ENCODE assay signal across 21 cellular contexts in genomic region chr3:46300461-46300789, GRCh38. TPM values are rescaled to one million over a fixed set of nuclear protein-coding genes. Genes with fewer than 3 reads are reported as not detected.
DNase-seq lines count a peak whose midpoint lies in the region; ATAC-seq, FAIRE-seq and TF ChIP-seq lines count a peak whose summit lies in the region.
"Had no signal": no experiment of that assay in that cellular context is flagged by ENCODE, and none has a peak within 500 bp of the region (broad histone marks: within the 10 kb centered on the region; RNA-seq: fewer than 3 reads in every experiment).

No MANE protein-coding gene starts in this region.

- WGBS in K562 (ENCODE audit: insufficient coverage, low coverage, missing lambda C conversion rate): 1% methylated on average over 3 of the region's 3 CpGs

- CTCF ChIA-PET in K562 (lab: Yijun Ruan, JAX; ENCODE audit: low intra/inter-chr PET ratio): no interaction called here

- no peaks in the 10 kb centered on the region for H3K36me3 Mint-ChIP-seq in activated T-cell treated with anti-CD3 and anti-CD28 coated beads, Interleukin-2, amount 50 U/mL, for 24 hours (ENCODE audit: low read depth)
- no peaks in the 10 kb centered on the region for H3K36me3 Mint-ChIP-seq in activated T-cell treated with anti-CD3 and anti-CD28 coated beads, Interleukin-2, amount 50 U/mL, for 72 hours (ENCODE audit: insufficient read depth in 2 of 2)
- H3K36me3 Mint-ChIP-seq in stimulated activated memory B cell treated with anti-CD40 and anti-IgM and Interleukin-4, amounts not matched to agents 10 μg/mL and 1 μg/mL and 100 μg/mL, for 72 hours: no peaks in the 10 kb centered on the region
- H3K36me3 Mint-ChIP-seq in endothelial cell (ENCODE audit: low read depth, unreplicated experiment): peaks cover 4% of the 10 kb centered on the region

- H3K9me2 ChIP-seq in MM.1S (replicated peaks; ENCODE audit: insufficient read depth, low read length): no peaks in the 10 kb centered on the region

- no peaks in the 10 kb centered on the region for H4K20me1 ChIP-seq in MM.1S (ENCODE audit: insufficient read depth, low read length)
- no peaks in the 10 kb centered on the region for H4K20me1 ChIP-seq in K562 (replicated peaks; ENCODE audit: control insufficient read depth, insufficient read depth, low read length)

- H3F3A ChIP-seq in MM.1S (ENCODE audit: insufficient read depth, low read length): peaks cover 43% of the 10 kb centered on the region

- no peaks in the 10 kb centered on the region for H3K27me3 ChIP-seq in MM.1S (replicated peaks; ENCODE audit: insufficient read depth, low read length)
- H3K27me3 ChIP-seq in K562 (ENCODE audit: control insufficient read depth in 2 of 2, insufficient read depth in 2 of 2, low read length in 2 of 2): peaks cover 14 to 24% of the 10 kb centered on the region in 2 experiments; a peak in 4 of 5 replicates
- H3K27me3 ChIP-seq: adrenal gland, heart right ventricle, uterus had no signal

- H3K4me2 ChIP-seq in MM.1S (ENCODE audit: low read depth, low read length) (peak overlapping the region; percentile 33; the same call in 1 of the 2 replicates), K562 (ENCODE audit: insufficient read depth, low read length) (no peak overlapping the region)

- intact Hi-C loops in K562 (cut with micrococcal nuclease): no loop called here

- H3K9me3 ChIP-seq in MM.1S (replicated peaks; ENCODE audit: insufficient read depth, low read length) (no peaks in the 10 kb centered on the region), K562 (replicated peaks; ENCODE audit: control insufficient read depth, insufficient read depth, low read depth, low read length) (no peaks in the 10 kb centered on the region)
- H3K9me3 ChIP-seq: adrenal gland, heart right ventricle, uterus had no signal

- H3K27ac Mint-ChIP-seq in activated T-cell treated with anti-CD3 and anti-CD28 coated beads, Interleukin-2, amount 50 U/mL, for 24 hours: peak overlapping the region; percentile 60
- no peak overlapping the region for H3K27ac Mint-ChIP-seq in activated T-cell treated with anti-CD3 and anti-CD28 coated beads, Interleukin-2, amount 50 U/mL, for 72 hours
- H3K27ac Mint-ChIP-seq in stimulated activated memory B cell treated with anti-CD40 and anti-IgM and Interleukin-4, amounts not matched to agents 10 μg/mL and 1 μg/mL and 100 μg/mL, for 72 hours: peak overlapping the region; percentile 75
- H3K27ac Mint-ChIP-seq in endothelial cell (ENCODE audit: unreplicated experiment): no peak overlapping the region

- no peak for FAIRE-seq in K562 (lab: Jason Lieb, UNC)

- BruUV-seq in K562 (replicated peaks; lab: Mats Ljungman, UMichigan): no TSS peak

- ATAC-seq in activated T-cell treated with anti-CD3 and anti-CD28 coated beads, Interleukin-2, amount 50 U/mL, for 72 hours (replicated peaks in 1 of 2): no peak
- no peak for ATAC-seq in K562
- no peak for ATAC-seq in stimulated activated memory B cell treated with anti-CD40 and anti-IgM and Interleukin-4, amounts not matched to agents 10 μg/mL and 1 μg/mL and 100 μg/mL, for 72 hours
- ATAC-seq: HCT116 had no signal

- H3K9me3 Mint-ChIP-seq in activated T-cell treated with anti-CD3 and anti-CD28 coated beads, Interleukin-2, amount 50 U/mL, for 24 hours: no peaks in the 10 kb centered on the region
- no peaks in the 10 kb centered on the region for H3K9me3 Mint-ChIP-seq in activated T-cell treated with anti-CD3 and anti-CD28 coated beads, Interleukin-2, amount 50 U/mL, for 72 hours
- no peaks in the 10 kb centered on the region for H3K9me3 Mint-ChIP-seq in stimulated activated memory B cell treated with anti-CD40 and anti-IgM and Interleukin-4, amounts not matched to agents 10 μg/mL and 1 μg/mL and 100 μg/mL, for 72 hours
- no peaks in the 10 kb centered on the region for H3K9me3 Mint-ChIP-seq in endothelial cell (ENCODE audit: unreplicated experiment)
- H3K9me3 Mint-ChIP-seq: activated T-cell treated with anti-CD3 and anti-CD28 coated beads, Interleukin-2, amount 50 U/mL, for 4 hours had no signal

- H2AFZ ChIP-seq in MM.1S (ENCODE audit: low read length) (peak overlapping the region; percentile 8; the same call in 1 of the 2 replicates), K562 (ENCODE audit: low read depth, low read length) (no peak overlapping the region)

- in situ Hi-C loops in K562 (cut with MboI): no loop called here

- peaks cover 93% of the 10 kb centered on the region for H3K4me1 ChIP-seq in MM.1S (ENCODE audit: low read length)
- H3K4me1 ChIP-seq in K562 (replicated peaks in 1 of 2; ENCODE audit: control insufficient read depth in 2 of 2, insufficient read depth in 2 of 2, low read length in 2 of 2): no peaks in the 10 kb centered on the region; a peak in 1 of 5 replicates
- H3K4me1 ChIP-seq: adrenal gland, uterus had no signal

- no peaks in the 10 kb centered on the region for H3K9me1 ChIP-seq in K562 (ENCODE audit: control insufficient read depth, insufficient read depth, low read length)

- TF ChIP-seq RAD21 in K562 (CRISPR knock-in tag; conservative IDR thresholded peaks at IDR 0.05 in 1 of 2, IDR thresholded peaks at IDR 0.05 in 1 of 2): no peak

- no peak for TF ChIP-seq EP300 in K562 (IDR thresholded peaks at IDR 0.05; ENCODE audit: low read length)

- H3K79me2 ChIP-seq in MM.1S (ENCODE audit: low read length) (no peaks in the 10 kb centered on the region), K562 (ENCODE audit: control insufficient read depth, insufficient read depth, low read length) (no peaks in the 10 kb centered on the region)

- TF ChIP-seq POLR2A in K562 (conservative IDR thresholded peaks at IDR 0.05): no peak

- POLR2A ChIA-PET in K562 (lab: Yijun Ruan, JAX): no interaction called here

- H3K4me3 ChIP-seq in MM.1S (ENCODE audit: low read length) (no peak overlapping the region), K562 (no peak overlapping the region)
- H3K4me3 ChIP-seq: adrenal gland, cardiac muscle cell, heart right ventricle, uterus had no signal

- H3K36me3 ChIP-seq in MM.1S (replicated peaks; ENCODE audit: insufficient read depth, low read length) (no peaks in the 10 kb centered on the region), K562 (ENCODE audit: control insufficient read depth, insufficient read depth, low read length) (no peaks in the 10 kb centered on the region)
- H3K36me3 ChIP-seq: adrenal gland, cardiac muscle cell, heart right ventricle, uterus had no signal

- DNase-seq in activated T-cell treated with anti-CD3 and anti-CD28 coated beads, Interleukin-2, amount 50 U/mL, for 24 hours: no peak
- no peak for DNase-seq in activated T-cell treated with anti-CD3 and anti-CD28 coated beads, Interleukin-2, amount 50 U/mL, for 72 hours
- peak; percentile 15 for DNase-seq in MM.1S
- DNase-seq in K562 (ENCODE audit: extremely low read depth in 1 of 4, low spot score in 3 of 4): no peak
- no peak for DNase-seq in DMS 273 (lab: John Stamatoyannopoulos, UW; ENCODE audit: unreplicated experiment)
- DNase-seq in endothelial cell (ENCODE audit: low spot score): no peak
- DNase-seq in SW480 (ENCODE audit: low spot score): no peak
- DNase-seq: activated CD4-positive, alpha-beta T cell treated with anti-CD3 and anti-CD28 coated beads for 36 hours; activated T-cell treated with anti-CD3 and anti-CD28 coated beads, Interleukin-2, amount 50 U/mL, for 4 hours; heart right ventricle; NCI-H1694 treated with DMSO at 0.1 percent for 48 hours; NCI-H446; Right ventricle myocardium superior; stimulated activated naive CD4-positive, alpha-beta T cell treated with Interleukin-2 at 50 U/mL for 16 hours; uterus had no signal

- TF ChIP-seq CTCF in MM.1S (IDR thresholded peaks at IDR 0.05; ENCODE audit: low read length): no peak
- TF ChIP-seq CTCF in K562 (IDR thresholded peaks at IDR 0.05 in 2 of 3, conservative IDR thresholded peaks at IDR 0.05 in 1 of 3; ENCODE audit: insufficient read depth in 2 of 3, low read depth in 1 of 3, low read length in 3 of 3): no peak
- TF ChIP-seq CTCF in endothelial cell (IDR thresholded peaks at IDR 0.05; ENCODE audit: unreplicated experiment): no peak

- H3K9ac ChIP-seq in MM.1S (ENCODE audit: low read length) (no peak overlapping the region; the same call in 1 of the 2 replicates), K562 (ENCODE audit: insufficient read depth in 1 of 2, low read depth in 2 of 2, low read length in 2 of 2) (no peak overlapping the region)

- peak overlapping the region; percentile 34 for H3K4me3 Mint-ChIP-seq in activated T-cell treated with anti-CD3 and anti-CD28 coated beads, Interleukin-2, amount 50 U/mL, for 24 hours
- H3K4me3 Mint-ChIP-seq in activated T-cell treated with anti-CD3 and anti-CD28 coated beads, Interleukin-2, amount 50 U/mL, for 72 hours: peak overlapping the region in 1 of 2 donors; percentile 67
- H3K4me3 Mint-ChIP-seq in stimulated activated memory B cell treated with anti-CD40 and anti-IgM and Interleukin-4, amounts not matched to agents 10 μg/mL and 1 μg/mL and 100 μg/mL, for 72 hours: no peak overlapping the region
- no peak overlapping the region for H3K4me3 Mint-ChIP-seq in endothelial cell (ENCODE audit: unreplicated experiment)
- H3K4me3 Mint-ChIP-seq: activated CD4-positive, alpha-beta T cell treated with anti-CD3 and anti-CD28 coated beads for 36 hours had no signal

- peaks cover 17% of the 10 kb centered on the region for H3K27me3 Mint-ChIP-seq in activated T-cell treated with anti-CD3 and anti-CD28 coated beads, Interleukin-2, amount 50 U/mL, for 24 hours
- peaks cover 48% of the 10 kb centered on the region for H3K27me3 Mint-ChIP-seq in activated T-cell treated with anti-CD3 and anti-CD28 coated beads, Interleukin-2, amount 50 U/mL, for 72 hours (ENCODE audit: low read depth)
- H3K27me3 Mint-ChIP-seq in stimulated activated memory B cell treated with anti-CD40 and anti-IgM and Interleukin-4, amounts not matched to agents 10 μg/mL and 1 μg/mL and 100 μg/mL, for 72 hours: no peaks in the 10 kb centered on the region
- H3K27me3 Mint-ChIP-seq in endothelial cell (ENCODE audit: unreplicated experiment): peaks cover 2% of the 10 kb centered on the region

- peaks cover 68% of the 10 kb centered on the region for H3K4me1 Mint-ChIP-seq in activated T-cell treated with anti-CD3 and anti-CD28 coated beads, Interleukin-2, amount 50 U/mL, for 24 hours (ENCODE audit: low read depth)
- H3K4me1 Mint-ChIP-seq in activated T-cell treated with anti-CD3 and anti-CD28 coated beads, Interleukin-2, amount 50 U/mL, for 72 hours (ENCODE audit: low read depth): peaks cover 69% of the 10 kb centered on the region
- peaks cover 67% of the 10 kb centered on the region for H3K4me1 Mint-ChIP-seq in stimulated activated memory B cell treated with anti-CD40 and anti-IgM and Interleukin-4, amounts not matched to agents 10 μg/mL and 1 μg/mL and 100 μg/mL, for 72 hours
- H3K4me1 Mint-ChIP-seq in endothelial cell (ENCODE audit: unreplicated experiment): peaks cover 7% of the 10 kb centered on the region

- H3K27ac ChIP-seq in MM.1S (ENCODE audit: low read length) (peak overlapping the region; percentile 68; the same call in 1 of the 2 replicates), K562 (ENCODE audit: extremely low read depth, low read depth, low read length) (no peak overlapping the region)
- H3K27ac ChIP-seq: cardiac muscle cell, uterus had no signal

RNA-seq across cellular contexts. Expression of gene CCR2, which starts 53.5 kb away (rescaled TPM):
- total RNA-seq in activated T-cell treated with anti-CD3 and anti-CD28 coated beads, Interleukin-2, amount 50 U/mL, for 72 hours: under 1 TPM in 1 of 2 donors, not detected in 1; 0.46 TPM
- not detected in 2 replicates for total RNA-seq in K562 (2011; cell fraction: chromatin; rRNA removed; ENCODE audit: low replicate concordance)
- not detected in 2 replicates for total RNA-seq in K562 (2011; cell fraction: nucleolus; rRNA removed)
- total RNA-seq in K562 (2011; cell fraction: nucleoplasm; rRNA removed): not detected in 2 replicates
- total RNA-seq in K562 (2014; rRNA removed) (not detected in 2 replicates), K562 (2014; rRNA removed; fragmentation: Illumina TruSeq; extraction: Trizol) (not detected in 2 replicates), K562 (2015; rRNA removed; fragmentation: Illumina TruSeq; extraction: Trizol) (not detected in 2 replicates), K562 (2021) (not detected in 2 replicates), endothelial cell (ENCODE audit: unreplicated experiment) (not detected)
- polyA plus RNA-seq in K562 (2011; rRNA removed) (not detected in 2 replicates), K562 (2014; fragmentation: Illumina TruSeq; extraction: Trizol) (not detected in 2 replicates), K562 (2014; fragmentation: Nextera tagmentation; extraction: Ambion mirVana) (not detected), K562 (2014; rRNA removed) (not detected in 2 replicates)
- not detected in 2 replicates for polyA plus RNA-seq in K562 (2011; cell fraction: cytosol; rRNA removed)
- polyA plus RNA-seq in K562 (2011; cell fraction: nucleus; rRNA removed): not detected in 2 replicates
- polyA plus RNA-seq in K562 (2012): not detected in 2 replicates
- polyA minus RNA-seq in K562 (2011; rRNA and poly(A)+ RNA removed): not detected in 2 replicates
- polyA minus RNA-seq in K562 (2011; cell fraction: cytosol; rRNA and poly(A)+ RNA removed): not detected in 2 replicates
- polyA minus RNA-seq in K562 (2011; cell fraction: nucleus; rRNA and poly(A)+ RNA removed): not detected in 2 replicates
- total RNA-seq: A673, cardiac muscle cell, renal cortical epithelial cell had no signal
- polyA plus RNA-seq: cardiac muscle cell had no signal

RNA-seq across cellular contexts. Expression of gene CCR3, which starts 58.2 kb away (rescaled TPM):
- not detected for total RNA-seq in activated T-cell treated with anti-CD3 and anti-CD28 coated beads, Interleukin-2, amount 50 U/mL, for 72 hours
- not detected in 2 replicates for total RNA-seq in K562 (2011; cell fraction: chromatin; rRNA removed; ENCODE audit: low replicate concordance)
- not detected in 2 replicates for total RNA-seq in K562 (2011; cell fraction: nucleolus; rRNA removed)
- total RNA-seq in K562 (2011; cell fraction: nucleoplasm; rRNA removed): not detected in 2 replicates
- not detected in 2 replicates for total RNA-seq in K562 (2014; rRNA removed)
- total RNA-seq in K562 (2014; rRNA removed; fragmentation: Illumina TruSeq; extraction: Trizol): not detected in 2 replicates
- total RNA-seq in K562 (2015; rRNA removed; fragmentation: Illumina TruSeq; extraction: Trizol): not detected in 2 replicates
- not detected in 2 replicates for total RNA-seq in K562 (2021)
- polyA plus RNA-seq in K562 (2011; rRNA removed): not detected in 2 replicates
- polyA plus RNA-seq in K562 (2011; cell fraction: cytosol; rRNA removed): not detected in 2 replicates
- not detected in 2 replicates for polyA plus RNA-seq in K562 (2011; cell fraction: nucleus; rRNA removed)
- not detected in 2 replicates for polyA plus RNA-seq in K562 (2012)
- not detected in 2 replicates for polyA plus RNA-seq in K562 (2014; fragmentation: Illumina TruSeq; extraction: Trizol)
- polyA plus RNA-seq in K562 (2014; fragmentation: Nextera tagmentation; extraction: Ambion mirVana): not detected
- not detected in 2 replicates for polyA plus RNA-seq in K562 (2014; rRNA removed)
- not detected in 2 replicates for polyA minus RNA-seq in K562 (2011; rRNA and poly(A)+ RNA removed)
- polyA minus RNA-seq in K562 (2011; cell fraction: cytosol; rRNA and poly(A)+ RNA removed): not detected in 2 replicates
- not detected in 2 replicates for polyA minus RNA-seq in K562 (2011; cell fraction: nucleus; rRNA and poly(A)+ RNA removed)
- total RNA-seq in endothelial cell (ENCODE audit: unreplicated experiment): not detected
- total RNA-seq: A673; activated CD4-positive, alpha-beta T cell treated with anti-CD3 and anti-CD28 coated beads for 36 hours; activated T-cell treated with anti-CD3 and anti-CD28 coated beads, Interleukin-2, amount 50 U/mL, for 4 hours; adrenal gland; cardiac muscle cell; renal cortical epithelial cell; Right ventricle myocardium superior; uterus had no signal
- polyA plus RNA-seq: cardiac muscle cell, heart right ventricle had no signal

Comparison
In these comparisons a context has a peak if more than half of its experiments do, and no peak if none do; other contexts are left out.
1. H3K27ac Mint-ChIP-seq: peak in activated T-cell treated with anti-CD3 and anti-CD28 coated beads, Interleukin-2, amount 50 U/mL, for 24 hours (single experiment) and stimulated activated memory B cell treated with anti-CD40 and anti-IgM and Interleukin-4, amounts not matched to agents 10 μg/mL and 1 μg/mL and 100 μg/mL, for 72 hours (single experiment); none in activated T-cell treated with anti-CD3 and anti-CD28 coated beads, Interleukin-2, amount 50 U/mL, for 72 hours (single experiment) and endothelial cell (single experiment).